24 cellular contexts compared by ENCODE assay signal in the genomic region with DNA sequence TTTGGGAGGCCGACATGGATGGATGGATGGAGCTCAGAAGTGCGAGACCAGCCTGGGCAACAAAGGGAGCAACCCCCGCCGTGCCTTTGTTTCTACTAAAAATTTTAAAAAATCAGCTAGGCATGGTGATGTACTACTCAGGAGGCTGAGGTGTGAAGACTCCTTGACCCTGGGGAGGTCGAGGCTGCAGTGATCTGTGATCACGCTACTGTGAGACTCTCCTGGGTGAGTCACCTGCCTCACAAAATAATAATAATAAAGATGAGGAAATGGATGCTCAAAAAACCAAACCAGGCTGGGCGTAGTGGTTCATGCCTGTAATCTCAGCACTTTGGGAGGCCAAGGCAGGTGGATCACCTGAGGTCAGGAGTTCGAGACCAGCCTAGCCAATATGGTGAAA.
"Had no signal": no experiment of that assay in that cellular context is flagged by ENCODE, and none has a peak within 500 bp of the region (broad histone marks: within the 10 kb centered on the region; RNA-seq: fewer than 3 reads in every experiment).

No MANE protein-coding gene starts in this region.

- ATAC-seq: activated CD4-positive, alpha-beta T cell treated with anti-CD3 and anti-CD28 coated beads for 36 hours; activated T-cell treated with anti-CD3 and anti-CD28 coated beads, Interleukin-2, amount 50 U/mL, for 4 hours; effector memory CD8-positive, alpha-beta T cell; heart right ventricle; sciatic nerve; stimulated activated memory B cell treated with anti-CD40 and anti-IgM and Interleukin-4, amounts not matched to agents 10 μg/mL and 1 μg/mL and 100 μg/mL, for 72 hours had no signal

- H3K27ac Mint-ChIP-seq: activated B cell treated with CpG ODN at 0.5 μM for 24 hours; activated naive CD8-positive, alpha-beta T cell treated with anti-CD3 and anti-CD28 coated beads, Interleukin-2, amount 10 ng/mL, durations not matched to agents 7 days and 5 days; activated T-helper 2 cell treated with anti-CD3 and anti-CD28 coated beads, Interferon-gamma antibody, Interleukin-2, Interleukin-4, amounts not matched to agents 10 μg/mL and 5 μg/mL and 100 μg/mL, durations not matched to agents 14 hours and 24 hours and 36 hours; nephron progenitor cell; stimulated activated memory B cell treated with anti-CD40 and anti-IgM and Interleukin-4, amounts not matched to agents 10 μg/mL and 1 μg/mL and 100 μg/mL, for 72 hours had no signal

- H3K4me3 ChIP-seq: colonic mucosa, dorsolateral prefrontal cortex, heart right ventricle, thoracic aorta had no signal

- H3K27ac ChIP-seq: colonic mucosa, heart right ventricle, thoracic aorta had no signal

- DNase-seq: activated B cell treated with CpG ODN at 0.5 μM for 24 hours; activated CD4-positive, alpha-beta T cell treated with anti-CD3 and anti-CD28 coated beads for 36 hours; activated CD4-positive, alpha-beta T cell treated with anti-CD3 and anti-CD28 coated beads, Interleukin-2, amount 50 U/mL, for 48 hours; activated CD8-positive, alpha-beta memory T cell treated with anti-CD3 and anti-CD28 coated beads, Interleukin-2, amount 50 U/mL, for 48 hours; activated naive CD4-positive, alpha-beta T cell treated with Interleukin-2 at 50 U/mL for 16 hours; activated naive CD8-positive, alpha-beta T cell treated with anti-CD3 and anti-CD28 coated beads, Interleukin-2, amount 10 ng/mL, durations not matched to agents 7 days and 5 days; activated T-cell treated with anti-CD3 and anti-CD28 coated beads, Interleukin-2, amount 50 U/mL, for 4 hours; amniotic stem cell; colonic mucosa; dorsolateral prefrontal cortex; effector memory CD8-positive, alpha-beta T cell; heart right ventricle; midbrain; nephron progenitor cell; nucleus accumbens; small intestine; stimulated activated CD4-positive, alpha-beta T cell treated with anti-CD3 and anti-CD28 coated beads, Interleukin-2, amount 100 ng/mL, for 24 hours; T-helper 9 cell had no signal

- H3K9me3 ChIP-seq: colonic mucosa, heart right ventricle, thoracic aorta had no signal

- FAIRE-seq: bronchial epithelial cell, small intestine had no signal

- H3K27me3 Mint-ChIP-seq: activated B cell treated with CpG ODN at 0.5 μM for 24 hours; activated CD4-positive, alpha-beta T cell treated with anti-CD3 and anti-CD28 coated beads for 36 hours; activated naive CD8-positive, alpha-beta T cell treated with anti-CD3 and anti-CD28 coated beads, Interleukin-2, amount 10 ng/mL, durations not matched to agents 7 days and 5 days; effector memory CD8-positive, alpha-beta T cell; stimulated activated memory B cell treated with anti-CD40 and anti-IgM and Interleukin-4, amounts not matched to agents 10 μg/mL and 1 μg/mL and 100 μg/mL, for 72 hours; type B pancreatic cell had no signal

- H3K4me3 Mint-ChIP-seq: activated B cell treated with CpG ODN at 0.5 μM for 24 hours; activated CD4-positive, alpha-beta T cell treated with anti-CD3 and anti-CD28 coated beads for 36 hours; activated naive CD8-positive, alpha-beta T cell treated with anti-CD3 and anti-CD28 coated beads, Interleukin-2, amount 10 ng/mL, durations not matched to agents 7 days and 5 days; activated T-cell treated with anti-CD3 and anti-CD28 coated beads, Interleukin-2, amount 50 U/mL, for 4 hours; effector memory CD8-positive, alpha-beta T cell; nephron progenitor cell; stimulated activated memory B cell treated with anti-CD40 and anti-IgM and Interleukin-4, amounts not matched to agents 10 μg/mL and 1 μg/mL and 100 μg/mL, for 72 hours; type B pancreatic cell had no signal

- H3K36me3 ChIP-seq: colonic mucosa, thoracic aorta had no signal

- H3K9me3 Mint-ChIP-seq: activated B cell treated with CpG ODN at 0.5 μM for 24 hours; activated T-cell treated with anti-CD3 and anti-CD28 coated beads, Interleukin-2, amount 50 U/mL, for 4 hours; activated T-helper 2 cell treated with anti-CD3 and anti-CD28 coated beads, Interferon-gamma antibody, Interleukin-2, Interleukin-4, amounts not matched to agents 10 μg/mL and 5 μg/mL and 100 μg/mL, durations not matched to agents 14 hours and 24 hours and 36 hours; effector memory CD8-positive, alpha-beta T cell; nephron progenitor cell; stimulated activated memory B cell treated with anti-CD40 and anti-IgM and Interleukin-4, amounts not matched to agents 10 μg/mL and 1 μg/mL and 100 μg/mL, for 72 hours; type B pancreatic cell had no signal

- H3K27me3 ChIP-seq: colonic mucosa, dorsolateral prefrontal cortex, heart right ventricle had no signal
